ENCODE assay signal across 8 cellular contexts in the genomic region with DNA sequence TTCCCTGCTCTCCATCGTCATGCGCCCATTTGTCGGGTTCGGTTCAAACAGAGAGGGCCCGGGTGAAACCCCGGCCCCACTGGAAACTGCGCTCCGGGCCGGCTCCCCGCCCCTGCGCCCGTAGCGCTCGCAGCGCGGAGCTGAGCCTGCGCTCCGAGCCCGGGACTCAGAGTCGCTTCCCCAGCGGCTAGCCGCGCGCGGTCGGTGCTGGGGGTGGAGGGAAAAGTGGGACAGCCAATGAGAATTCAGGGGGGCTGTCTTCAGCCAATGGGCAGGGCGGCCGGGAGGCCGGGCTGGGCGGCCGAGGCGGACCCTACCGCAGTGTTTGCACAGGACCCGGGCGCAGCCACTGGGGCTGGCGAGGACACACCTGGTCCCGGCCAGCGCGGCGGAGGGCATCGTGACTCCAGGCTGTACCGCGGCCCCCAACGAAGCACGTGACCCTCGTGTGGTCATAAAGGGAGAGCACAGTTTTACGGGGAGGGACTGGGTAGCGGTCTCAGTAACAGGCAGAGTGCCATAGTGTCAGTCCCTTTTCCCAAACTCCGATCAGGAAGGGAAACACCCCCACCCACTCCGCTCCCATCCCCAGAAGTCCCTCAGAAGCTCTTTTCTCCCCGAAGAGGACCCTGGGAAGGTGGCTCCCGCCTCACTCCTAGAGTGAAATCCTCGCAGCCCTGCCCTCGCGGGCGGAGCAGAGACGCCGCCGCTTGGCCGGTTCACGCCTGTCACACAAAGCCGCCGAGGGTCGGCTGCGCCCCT. TPM values are rescaled to one million over a fixed set of nuclear protein-coding genes. Genes with fewer than 3 reads are reported as not detected.
DNase-seq lines count a peak whose midpoint lies in the region; ATAC-seq and TF ChIP-seq lines count a peak whose summit lies in the region.

A gene (minus strand): TSS at position 174 of the 762 bp plus-strand sequence. CDS start 153 bp downstream, at position 21.

- no peaks in the 10 kb centered on the region for H3K36me3 Mint-ChIP-seq in T-cell

- 0 to 1% (median 0%) methylated on average over 62 to 65 of the region's 65 CpGs for WGBS in psoas muscle, 3 donors
- 0 to 1% methylated on average over 59 to 65 of the region's 65 CpGs for WGBS in aorta, 2 donors

- intact Hi-C loops in left ventricle myocardium superior (cut with micrococcal nuclease) (no loop called here), psoas muscle (cut with DNase I) (no loop called here), aorta (cut with DNase I) (no loop called here)

- peak within 1 kb of the TSS; percentile 84 to 93 (median 88) for H3K4me3 Mint-ChIP-seq in T-cell

- CTCF ChIA-PET in T-cell (lab: Charles Lee) = interaction anchor here (0.6 to 1.8 kb wide), 6 partner anchors 8 to 231 kb away, joined by 3 to 5 read pairs (median 4); no protein-coding TSS in a partner anchor

- peak within 1 kb of the TSS; percentile 37 to 55 for H3K27ac Mint-ChIP-seq in T-cell

- no peaks in the 10 kb centered on the region for H3K9me3 Mint-ChIP-seq in T-cell

- peaks cover 0 to 4% of the 10 kb centered on the region in 2 donors for H3K36me3 ChIP-seq in psoas muscle (ENCODE audit: insufficient read depth in 1 of 2, low read depth in 1 of 2)
- H3K36me3 ChIP-seq in aorta (ENCODE audit: control insufficient read depth in 1 of 2, insufficient read depth in 2 of 2, low read length in 1 of 2) = no peaks in the 10 kb centered on the region

- peaks cover 15 to 23% of the 10 kb centered on the region in 2 donors for H3K27me3 Mint-ChIP-seq in T-cell

- H3K4me1 Mint-ChIP-seq in T-cell = peaks cover 18 to 32% (median 20%) of the 10 kb centered on the region in 3 donors

- TF ChIP-seq CTCF in GM13976 (IDR thresholded peaks at IDR 0.05; ENCODE audit: borderline replicate concordance, control extremely low read depth, extremely low read depth, insufficient read depth, missing control alignments) (no peak), psoas muscle (IDR thresholded peaks at IDR 0.05) (no peak)

- H3K27me3 ChIP-seq in psoas muscle (ENCODE audit: insufficient read depth in 3 of 3, low read length in 2 of 3) = peaks cover 0 to 4% (median 0%) of the 10 kb centered on the region in 3 donors
- H3K27me3 ChIP-seq in aorta (ENCODE audit: control insufficient read depth in 1 of 2, insufficient read depth in 2 of 2, low read length in 1 of 2) = no peaks in the 10 kb centered on the region

- peak; percentile 77 for ATAC-seq in HG02763 (IDR thresholded peaks at IDR 0.05; ENCODE audit: unreplicated experiment)
- ATAC-seq in T-cell (replicated peaks in 1 of 4) = peak; percentile 71 to 80 (median 76)
- ATAC-seq in left ventricle myocardium superior = peak; percentile 86
- peak; percentile 82 to 88 (median 84) for ATAC-seq in psoas muscle
- ATAC-seq in aorta (ENCODE audit: low FRiP score) = peak; percentile 94

- H3K4me1 ChIP-seq in psoas muscle = peaks cover 36% of the 10 kb centered on the region
- no peaks in the 10 kb centered on the region for H3K4me1 ChIP-seq in aorta (ENCODE audit: control insufficient read depth in 1 of 2, insufficient read depth in 2 of 2, low read length in 2 of 2)

- POLR2A ChIA-PET in T-cell (lab: Charles Lee) = interaction anchor here in 1 of 2 donors (0.5 to 0.9 kb wide), 4 partner anchors 15 to 763 kb away, joined by 3 to 6 read pairs (median 4); a partner anchor contains a TSS

- DNase-seq in GM13976 (ENCODE audit: low spot score) (peak; percentile 94), NCI-H128 (lab: John Stamatoyannopoulos, UW; ENCODE audit: unreplicated experiment) (peak; percentile 85), T-cell (peak in 29 of 34 experiments; percentile 12 to 61 (median 37)), amniotic stem cell (lab: John Stamatoyannopoulos, UW) (peak; percentile 73), left ventricle myocardium superior (peak; percentile 95), psoas muscle (peak; percentile 90 to 93), aorta (peak; percentile 93 to 95)

- H3K9me3 ChIP-seq in psoas muscle = no peaks in the 10 kb centered on the region
- H3K9me3 ChIP-seq in aorta (ENCODE audit: control insufficient read depth, low read length) = no peaks in the 10 kb centered on the region

- peak within 1 kb of the TSS; percentile 92 for H3K4me3 ChIP-seq in psoas muscle
- peak within 1 kb of the TSS; percentile 47 to 74 for H3K4me3 ChIP-seq in aorta (ENCODE audit: low read length in 2 of 2)

- in situ Hi-C loops in GM13976 (cut with MboI; ENCODE audit: low sequenced_read_pairs, unreplicated experiment) = no loop called here

- H3K27ac ChIP-seq in psoas muscle (peak within 1 kb of the TSS; percentile 95), aorta (ENCODE audit: low read depth in 1 of 2, low read length in 2 of 2) (peak within 1 kb of the TSS; percentile 79 to 95)

RNA-seq across cellular contexts. Expression of the gene that starts here (rescaled TPM):
- total RNA-seq in T-cell (1 to 10 TPM in 3 of 5 donors, not detected in 2; 1.2 to 2.7 (median 1.2) TPM), left ventricle myocardium superior (23.1 TPM), psoas muscle (10 to 100 TPM in 2 of 4 donors, 1 to 10 TPM in 2; 7.4 to 15.0 (median 10.4) TPM), aorta (10 to 100 TPM; 11.7 to 14.8 TPM)
- polyA plus RNA-seq in psoas muscle (1 to 10 TPM; 1.6 to 5.4 (median 3.7) TPM), aorta (1 to 10 TPM in 1 of 2 donors, not detected in 1; 1.3 TPM)

Comparison
In these comparisons a context has a peak if more than half of its experiments do, and no peak if none do; other contexts are left out.
1. Peak in every context shown above with its lines: DNase-seq, ATAC-seq, H3K4me3 ChIP-seq and H3K27ac ChIP-seq.
2. DNase-seq: peak in every context shown above with its lines; median percentile 95 in left ventricle myocardium superior; 94 in GM13976; 94 in aorta; 92 in psoas muscle; 85 in NCI-H128; 73 in amniotic stem cell; 37 in T-cell.